12 cellular contexts compared by ENCODE assay signal in genomic region chr1:204149635-204150565, GRCh38. TPM values are rescaled to one million over a fixed set of nuclear protein-coding genes. Genes with fewer than 3 reads are reported as not detected.
A peak's percentile ranks its signal among the peaks of the same experiment; 100 is the strongest.
DNase-seq lines count a peak whose midpoint lies in the region; ATAC-seq and TF ChIP-seq lines count a peak whose summit lies in the region.
"Had no signal": no experiment of that assay in that cellular context is flagged by ENCODE, and none has a peak within 500 bp of the region (broad histone marks: within the 10 kb centered on the region; RNA-seq: fewer than 3 reads in every experiment).

No MANE protein-coding gene starts in this region.

- H3K36me3 Mint-ChIP-seq in activated naive CD4-positive, alpha-beta T cell treated with anti-CD3 and anti-CD28 coated beads for 36 hours (ENCODE audit: low read depth), result no peaks in the 10 kb centered on the region
- H3K36me3 Mint-ChIP-seq in mesothelial cell of epicardium, result peaks cover 5% of the 10 kb centered on the region

- H3K27me3 ChIP-seq in breast epithelium (no peaks in the 10 kb centered on the region), tibial artery (no peaks in the 10 kb centered on the region)
- H3K27me3 ChIP-seq: brain microvascular endothelial cell had no signal

- no peaks in the 10 kb centered on the region for H3K4me1 Mint-ChIP-seq in activated naive CD4-positive, alpha-beta T cell treated with anti-CD3 and anti-CD28 coated beads for 36 hours (ENCODE audit: low read depth)
- H3K4me1 Mint-ChIP-seq in mesothelial cell of epicardium, result peaks cover 4% of the 10 kb centered on the region

- H3K9me3 ChIP-seq in breast epithelium (no peaks in the 10 kb centered on the region), tibial artery (no peaks in the 10 kb centered on the region)

- no peak for ATAC-seq in esophagus mucosa

- TF ChIP-seq POLR2A in breast epithelium (IDR thresholded peaks at IDR 0.05), result no peak

- peak overlapping the region; percentile 13 for H3K4me3 Mint-ChIP-seq in activated naive CD4-positive, alpha-beta T cell treated with anti-CD3 and anti-CD28 coated beads for 36 hours
- peak overlapping the region; percentile 67 for H3K4me3 Mint-ChIP-seq in mesothelial cell of epicardium

- H3K36me3 ChIP-seq in breast epithelium (no peaks in the 10 kb centered on the region), tibial artery (peaks cover 0 to 28% (median 0%) of the 10 kb centered on the region in 3 donors)
- H3K36me3 ChIP-seq: brain microvascular endothelial cell had no signal

- H3K4me3 ChIP-seq in breast epithelium (peak overlapping the region; percentile 77 to 98 (median 78)), tibial artery (peak overlapping the region; percentile 91 to 92)

- no peaks in the 10 kb centered on the region for H3K9me3 Mint-ChIP-seq in activated naive CD4-positive, alpha-beta T cell treated with anti-CD3 and anti-CD28 coated beads for 36 hours
- no peaks in the 10 kb centered on the region for H3K9me3 Mint-ChIP-seq in mesothelial cell of epicardium

- H3K27ac ChIP-seq in breast epithelium (peak overlapping the region; percentile 88 to 97), tibial artery (peak overlapping the region; percentile 96 to 97)
- H3K27ac ChIP-seq: brain microvascular endothelial cell had no signal

- no peak overlapping the region for H3K27ac Mint-ChIP-seq in activated naive CD4-positive, alpha-beta T cell treated with anti-CD3 and anti-CD28 coated beads for 36 hours
- H3K27ac Mint-ChIP-seq in mesothelial cell of epicardium, result no peak overlapping the region

- H3K4me1 ChIP-seq in breast epithelium (peaks cover 5 to 16% of the 10 kb centered on the region in 2 donors), tibial artery (peaks cover 5 to 42% (median 20%) of the 10 kb centered on the region in 4 donors)

- intact Hi-C loops in activated naive CD4-positive, alpha-beta T cell treated with anti-CD3 and anti-CD28 coated beads for 36 hours (cut with micrococcal nuclease), result no loop called here
- intact Hi-C loops in breast epithelium (cut with DNase I; ENCODE audit: low total_unique reads), result no loop called here
- intact Hi-C loops in tibial artery (cut with DNase I; ENCODE audit: low total_unique reads), result no loop called here

- CTCF ChIA-PET in activated naive CD4-positive, alpha-beta T cell treated with anti-CD3 and anti-CD28 coated beads for 36 hours (lab: Charles Lee), result interaction anchor here (1.0 to 1.2 kb wide), 3 partner anchors 9 to 248 kb away, joined by 3 read pairs; no protein-coding TSS in a partner anchor

- H3K27me3 Mint-ChIP-seq in activated naive CD4-positive, alpha-beta T cell treated with anti-CD3 and anti-CD28 coated beads for 36 hours (ENCODE audit: low read depth), result no peaks in the 10 kb centered on the region
- no peaks in the 10 kb centered on the region for H3K27me3 Mint-ChIP-seq in mesothelial cell of epicardium (ENCODE audit: low read depth)

- DNase-seq in activated naive CD4-positive, alpha-beta T cell treated with anti-CD3 and anti-CD28 coated beads for 36 hours, result no peak
- no peak for DNase-seq in activated naive CD4-positive, alpha-beta T cell treated with Interleukin-2 at 50 U/mL for 16 hours
- DNase-seq in breast epithelium (ENCODE audit: low spot score in 2 of 2) (no peak), mesothelial cell of epicardium (ENCODE audit: low spot score in 2 of 2, unreplicated experiment in 2 of 2) (no peak), tibial artery (peak; percentile 57 to 86), SKM-1 treated with dmso at 0.1 percent for 144 hours (lab: John Stamatoyannopoulos, UW; ENCODE audit: unreplicated experiment) (no peak), NCI-H2196 (lab: John Stamatoyannopoulos, UW; ENCODE audit: unreplicated experiment) (no peak)
- DNase-seq: brain microvascular endothelial cell, erythroblast, NCI-H2171 treated with DMSO at 0.1 percent for 48 hours, SHP77 treated with DMSO at 0.1 percent for 48 hours had no signal

- TF ChIP-seq CTCF in breast epithelium (IDR thresholded peaks at IDR 0.05), result no peak
- TF ChIP-seq CTCF in mesothelial cell of epicardium (IDR thresholded peaks at IDR 0.05; ENCODE audit: unreplicated experiment), result no peak
- no peak for TF ChIP-seq CTCF in tibial artery (IDR thresholded peaks at IDR 0.05)

RNA-seq across cellular contexts. Expression of gene ETNK2, which starts 1.9 kb away (rescaled TPM):
- total RNA-seq in activated naive CD4-positive, alpha-beta T cell treated with anti-CD3 and anti-CD28 coated beads for 36 hours, result under 1 TPM; 0.77 to 0.93 TPM
- 10 to 100 TPM; 13.8 to 66.1 (median 16.8) TPM for total RNA-seq in breast epithelium
- 18.5 to 19.2 TPM (median 18.9 TPM) in 3 replicates for total RNA-seq in mesothelial cell of epicardium
- total RNA-seq in esophagus mucosa, result 2.8 TPM

RNA-seq across cellular contexts. Expression of gene REN, which starts 16.2 kb away (rescaled TPM):
- total RNA-seq in activated naive CD4-positive, alpha-beta T cell treated with anti-CD3 and anti-CD28 coated beads for 36 hours, result not detected
- total RNA-seq in breast epithelium (not detected), mesothelial cell of epicardium (0.29 to 0.41 TPM in 2 of 3 replicates, not detected in the other), esophagus mucosa (not detected)

RNA-seq across cellular contexts. Expression of gene KISS1, which starts 46.4 kb away (rescaled TPM):
- not detected for total RNA-seq in activated naive CD4-positive, alpha-beta T cell treated with anti-CD3 and anti-CD28 coated beads for 36 hours
- total RNA-seq in breast epithelium (not detected), mesothelial cell of epicardium (0.34 to 0.60 TPM in 2 of 3 replicates, not detected in the other), esophagus mucosa (not detected)

Comparison
In these comparisons a context has a peak if more than half of its experiments do, and no peak if none do; other contexts are left out.
1. DNase-seq: peak in tibial artery (2 of 2); none in activated naive CD4-positive, alpha-beta T cell treated with anti-CD3 and anti-CD28 coated beads for 36 hours (single experiment), activated naive CD4-positive, alpha-beta T cell treated with Interleukin-2 at 50 U/mL for 16 hours (single experiment), breast epithelium (0 of 2), mesothelial cell of epicardium (0 of 2), SKM-1 treated with dmso at 0.1 percent for 144 hours (single experiment) and NCI-H2196 (single experiment).